ENCODE assay signal across 17 cellular contexts in the genomic region with DNA sequence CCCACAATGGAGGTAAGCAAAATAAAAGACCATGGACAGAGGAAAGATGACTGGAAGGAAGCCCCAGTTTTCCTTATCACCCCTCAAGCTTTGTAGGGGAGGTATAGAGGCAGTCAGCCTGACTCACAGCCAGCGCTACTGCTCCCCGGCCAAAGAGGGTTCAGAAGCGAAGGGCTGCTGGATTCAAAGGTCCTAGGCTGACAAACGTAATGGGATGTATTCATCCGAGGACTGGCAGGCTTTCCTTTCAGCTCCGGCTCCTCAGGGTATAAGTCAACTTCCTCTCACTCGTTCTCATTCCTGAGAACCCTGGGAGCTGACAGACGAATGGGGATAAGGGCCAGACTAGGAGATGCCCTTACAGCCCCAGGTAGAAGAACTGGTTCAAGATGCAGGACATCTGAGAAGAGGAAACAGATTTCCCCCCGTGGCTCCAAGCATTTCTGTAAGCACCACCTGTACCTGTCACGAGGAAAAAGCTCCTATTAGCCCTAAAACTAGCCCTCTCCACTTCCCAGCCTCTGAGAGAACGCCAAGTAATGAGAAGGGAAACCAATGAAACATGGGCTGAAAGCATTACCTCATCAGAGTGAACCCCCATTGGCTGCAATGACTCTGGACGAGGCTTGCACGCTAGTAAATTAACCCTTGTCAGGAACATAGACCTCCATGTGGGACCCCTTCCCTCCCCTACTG. TPM values are rescaled to one million over a fixed set of nuclear protein-coding genes. Genes with fewer than 3 reads are reported as not detected.
DNase-seq lines count a peak whose midpoint lies in the region; ATAC-seq, FAIRE-seq and TF ChIP-seq lines count a peak whose summit lies in the region.
"Had no signal": no experiment of that assay in that cellular context is flagged by ENCODE, and none has a peak within 500 bp of the region (broad histone marks: within the 10 kb centered on the region; RNA-seq: fewer than 3 reads in every experiment).

No MANE protein-coding gene starts in this region.

- no peak for TF ChIP-seq POLR2A in A549 (IDR thresholded peaks at IDR 0.05; ENCODE audit: low read length)

- no peaks in the 10 kb centered on the region for H3K4me1 ChIP-seq in A549
- H3K4me1 ChIP-seq: colonic mucosa, Peyer's patch had no signal

- no peak for TF ChIP-seq EP300 in A549 (IDR thresholded peaks at IDR 0.05)

- ATAC-seq in A549, result peak; percentile 62 to 71
- ATAC-seq: HCT116 had no signal

- no peak overlapping the region for H3K4me3 ChIP-seq in A549
- H3K4me3 ChIP-seq: colonic mucosa, Peyer's patch had no signal

- no peaks in the 10 kb centered on the region for H3K36me3 Mint-ChIP-seq in chondrocyte (ENCODE audit: low read depth)
- no peaks in the 10 kb centered on the region for H3K36me3 Mint-ChIP-seq in activated naive CD8-positive, alpha-beta T cell treated with anti-CD3 and anti-CD28 coated beads for 36 hours

- WGBS in A549 (ENCODE audit: missing lambda C conversion rate), result 39% methylated on average over 13 of the region's 13 CpGs

- H3K4me1 Mint-ChIP-seq in chondrocyte (ENCODE audit: low read depth), result peaks cover 7% of the 10 kb centered on the region
- H3K4me1 Mint-ChIP-seq in activated naive CD8-positive, alpha-beta T cell treated with anti-CD3 and anti-CD28 coated beads for 36 hours, result peaks cover 7% of the 10 kb centered on the region

- peak overlapping the region; percentile 2; the same call in 1 of the 3 replicates for H3K4me2 ChIP-seq in A549

- H3K27ac ChIP-seq in A549, result no peak overlapping the region
- H3K27ac ChIP-seq: colonic mucosa, Peyer's patch, tibial artery had no signal

- TF ChIP-seq CTCF in A549 (IDR thresholded peaks at IDR 0.05) (no peak), chondrocyte (IDR thresholded peaks at IDR 0.05) (no peak)

- CTCF ChIA-PET in A549 (lab: Yijun Ruan, JAX), result interaction anchor here (2.1 to 18.0 kb wide), 3 partner anchors 13 to 22 kb away, joined by 6 to 402 read pairs (median 35); partner anchors contain the start of gene FAM13B

- no peak overlapping the region for H3K27ac Mint-ChIP-seq in chondrocyte (ENCODE audit: unreplicated experiment)
- H3K27ac Mint-ChIP-seq in activated naive CD8-positive, alpha-beta T cell treated with anti-CD3 and anti-CD28 coated beads for 36 hours, result no peak overlapping the region
- H3K27ac Mint-ChIP-seq: activated T-cell treated with anti-CD3 and anti-CD28 coated beads, Interleukin-2, amount 50 U/mL, for 24 hours had no signal

- POLR2A ChIA-PET in A549 (lab: Yijun Ruan, JAX), result no interaction called here

- H3K4me3 Mint-ChIP-seq in chondrocyte (ENCODE audit: unreplicated experiment), result peak overlapping the region; percentile 60
- H3K4me3 Mint-ChIP-seq in activated naive CD8-positive, alpha-beta T cell treated with anti-CD3 and anti-CD28 coated beads for 36 hours, result no peak overlapping the region
- H3K4me3 Mint-ChIP-seq: activated T-cell treated with anti-CD3 and anti-CD28 coated beads, Interleukin-2, amount 50 U/mL, for 24 hours had no signal

- no peaks in the 10 kb centered on the region for H3K9me3 Mint-ChIP-seq in chondrocyte (ENCODE audit: low read depth)
- no peaks in the 10 kb centered on the region for H3K9me3 Mint-ChIP-seq in activated naive CD8-positive, alpha-beta T cell treated with anti-CD3 and anti-CD28 coated beads for 36 hours
- H3K9me3 Mint-ChIP-seq: activated T-cell treated with anti-CD3 and anti-CD28 coated beads, Interleukin-2, amount 50 U/mL, for 24 hours had no signal

- FAIRE-seq in A549 (lab: Jason Lieb, UNC), result no peak
- FAIRE-seq: TTC549 had no signal

- no peak for DNase-seq in A549 (ENCODE audit: low read depth in 1 of 2, low spot score in 1 of 2)
- DNase-seq in M059J (ENCODE audit: low read depth), result peak; percentile 25
- DNase-seq in chondrocyte (ENCODE audit: low spot score), result no peak
- peak; percentile 83 for DNase-seq in medulla oblongata (ENCODE audit: extremely low spot score)
- no peak for DNase-seq in AG08395 (ENCODE audit: low spot score)
- DNase-seq in activated gamma-delta T cell (lab: John Stamatoyannopoulos, UW), result no peak
- DNase-seq in activated naive CD8-positive, alpha-beta T cell treated with anti-CD3 and anti-CD28 coated beads for 36 hours, result no peak
- no peak for DNase-seq in germinal center (ENCODE audit: low spot score)
- DNase-seq: activated T-cell treated with anti-CD3 and anti-CD28 coated beads, Interleukin-2, amount 50 U/mL, for 24 hours; colonic mucosa; GDM1; NCI-H1092; tibial artery had no signal

- peaks cover 9% of the 10 kb centered on the region for H3K27me3 Mint-ChIP-seq in chondrocyte (ENCODE audit: low read depth)
- peaks cover 11% of the 10 kb centered on the region for H3K27me3 Mint-ChIP-seq in activated naive CD8-positive, alpha-beta T cell treated with anti-CD3 and anti-CD28 coated beads for 36 hours

- no peaks in the 10 kb centered on the region for H3K9me3 ChIP-seq in A549
- H3K9me3 ChIP-seq: colonic mucosa, Peyer's patch, tibial artery had no signal

- TF ChIP-seq RAD21 in A549 (conservative IDR thresholded peaks at IDR 0.05 in 1 of 2, IDR thresholded peaks at IDR 0.05 in 1 of 2), result no peak

TF ChIP-seq in A549, 52 proteins besides CTCF, POLR2A, EP300 and RAD21 (continues in another document):
- TF ChIP-seq CBX2 (IDR thresholded peaks at IDR 0.05; ENCODE audit: borderline replicate concordance, low read depth) (no peak), RFX5 (IDR thresholded peaks at IDR 0.05) (no peak), ZNF302 (CRISPR knock-in tag; IDR thresholded peaks at IDR 0.05) (no peak), HOXB13 (CRISPR knock-in tag; IDR thresholded peaks at IDR 0.05; ENCODE audit: low read depth) (no peak), CEBPB (IDR thresholded peaks at IDR 0.05) (no peak), USF2 (IDR thresholded peaks at IDR 0.05) (no peak), RCOR1 (IDR thresholded peaks at IDR 0.05; ENCODE audit: low read depth, low read length) (no peak), CBX8 (IDR thresholded peaks at IDR 0.05) (no peak), GATA3 (IDR thresholded peaks at IDR 0.05; ENCODE audit: borderline replicate concordance) (no peak), EHF (CRISPR knock-in tag; IDR thresholded peaks at IDR 0.05) (no peak)
- TF ChIP-seq, protein P1, sequence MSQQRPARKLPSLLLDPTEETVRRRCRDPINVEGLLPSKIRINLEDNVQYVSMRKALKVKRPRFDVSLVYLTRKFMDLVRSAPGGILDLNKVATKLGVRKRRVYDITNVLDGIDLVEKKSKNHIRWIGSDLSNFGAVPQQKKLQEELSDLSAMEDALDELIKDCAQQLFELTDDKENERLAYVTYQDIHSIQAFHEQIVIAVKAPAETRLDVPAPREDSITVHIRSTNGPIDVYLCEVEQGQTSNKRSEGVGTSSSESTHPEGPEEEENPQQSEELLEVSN (IDR thresholded peaks at IDR 0.05; ENCODE audit: borderline replicate concordance, low read depth), result no peak
- TF ChIP-seq, protein P2, sequence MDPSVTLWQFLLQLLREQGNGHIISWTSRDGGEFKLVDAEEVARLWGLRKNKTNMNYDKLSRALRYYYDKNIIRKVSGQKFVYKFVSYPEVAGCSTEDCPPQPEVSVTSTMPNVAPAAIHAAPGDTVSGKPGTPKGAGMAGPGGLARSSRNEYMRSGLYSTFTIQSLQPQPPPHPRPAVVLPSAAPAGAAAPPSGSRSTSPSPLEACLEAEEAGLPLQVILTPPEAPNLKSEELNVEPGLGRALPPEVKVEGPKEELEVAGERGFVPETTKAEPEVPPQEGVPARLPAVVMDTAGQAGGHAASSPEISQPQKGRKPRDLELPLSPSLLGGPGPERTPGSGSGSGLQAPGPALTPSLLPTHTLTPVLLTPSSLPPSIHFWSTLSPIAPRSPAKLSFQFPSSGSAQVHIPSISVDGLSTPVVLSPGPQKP (IDR thresholded peaks at IDR 0.05; ENCODE audit: low read depth, low read length), result no peak
- TF ChIP-seq, protein P3, sequence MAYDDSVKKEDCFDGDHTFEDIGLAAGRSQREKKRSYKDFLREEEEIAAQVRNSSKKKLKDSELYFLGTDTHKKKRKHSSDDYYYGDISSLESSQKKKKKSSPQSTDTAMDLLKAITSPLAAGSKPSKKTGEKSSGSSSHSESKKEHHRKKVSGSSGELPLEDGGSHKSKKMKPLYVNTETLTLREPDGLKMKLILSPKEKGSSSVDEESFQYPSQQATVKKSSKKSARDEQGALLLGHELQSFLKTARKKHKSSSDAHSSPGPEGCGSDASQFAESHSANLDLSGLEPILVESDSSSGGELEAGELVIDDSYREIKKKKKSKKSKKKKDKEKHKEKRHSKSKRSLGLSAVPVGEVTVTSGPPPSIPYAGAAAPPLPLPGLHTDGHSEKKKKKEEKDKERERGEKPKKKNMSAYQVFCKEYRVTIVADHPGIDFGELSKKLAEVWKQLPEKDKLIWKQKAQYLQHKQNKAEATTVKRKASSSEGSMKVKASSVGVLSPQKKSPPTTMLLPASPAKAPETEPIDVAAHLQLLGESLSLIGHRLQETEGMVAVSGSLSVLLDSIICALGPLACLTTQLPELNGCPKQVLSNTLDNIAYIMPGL (CRISPR knock-in tag; IDR thresholded peaks at IDR 0.05; ENCODE audit: borderline replicate concordance), result no peak

RNA-seq across cellular contexts. Expression of gene FAM13B, which starts 22.1 kb away (rescaled TPM):
- polyA plus RNA-seq in A549 (2011; rRNA removed), result 12.2 and 15.1 TPM in 2 replicates
- 4.5 and 5.3 TPM in 2 replicates for polyA plus RNA-seq in A549 (2012; cell fraction: cytosol; rRNA removed)
- polyA plus RNA-seq in A549 (2012; cell fraction: nucleus; rRNA removed), result 5.6 and 9.1 TPM in 2 replicates
- 14.9 to 17.4 TPM (median 15.4 TPM) in 3 replicates for polyA plus RNA-seq in A549 (2017; fragmentation: RNase III; extraction: RNeasy Plus Mini Kit Qiagen cat#74134 plus additional on column Dnase treatment)
- 13.9 and 15.4 TPM in 2 replicates for polyA minus RNA-seq in A549 (2011; rRNA and poly(A)+ RNA removed)
- 9.0 and 13.0 TPM in 2 replicates for total RNA-seq in M059J (2014; rRNA removed; shearing (Covaris generic))
- total RNA-seq in chondrocyte, result 35.9 to 43.6 TPM (median 43.0 TPM) in 3 replicates
- 10 to 100 TPM; 17.8 to 18.2 TPM for total RNA-seq in activated naive CD8-positive, alpha-beta T cell treated with anti-CD3 and anti-CD28 coated beads for 36 hours

RNA-seq across cellular contexts. Expression of gene WNT8A, which starts 28.8 kb away (rescaled TPM):
- polyA plus RNA-seq in A549 (2011; rRNA removed) (not detected in 2 replicates), A549 (2017; fragmentation: RNase III; extraction: RNeasy Plus Mini Kit Qiagen cat#74134 plus additional on column Dnase treatment) (not detected in 3 replicates)
- polyA plus RNA-seq in A549 (2012; cell fraction: cytosol; rRNA removed), result not detected in 2 replicates
- not detected in 2 replicates for polyA plus RNA-seq in A549 (2012; cell fraction: nucleus; rRNA removed)
- polyA minus RNA-seq in A549 (2011; rRNA and poly(A)+ RNA removed), result not detected in 2 replicates
- 0.12 and 0.54 TPM in 2 replicates for total RNA-seq in M059J (2014; rRNA removed; shearing (Covaris generic))
- not detected in 3 replicates for total RNA-seq in chondrocyte
- not detected for total RNA-seq in activated naive CD8-positive, alpha-beta T cell treated with anti-CD3 and anti-CD28 coated beads for 36 hours
- total RNA-seq: colonic mucosa, osteocyte, Peyer's patch had no signal

Comparison
In these comparisons a context has a peak if more than half of its experiments do, and no peak if none do; other contexts are left out.
1. DNase-seq: peak in M059J (single experiment) and medulla oblongata (single experiment); none in A549 (0 of 2), chondrocyte (single experiment), AG08395 (single experiment), activated gamma-delta T cell (single experiment), activated naive CD8-positive, alpha-beta T cell treated with anti-CD3 and anti-CD28 coated beads for 36 hours (single experiment) and germinal center (single experiment).